In the genomic region with DNA sequence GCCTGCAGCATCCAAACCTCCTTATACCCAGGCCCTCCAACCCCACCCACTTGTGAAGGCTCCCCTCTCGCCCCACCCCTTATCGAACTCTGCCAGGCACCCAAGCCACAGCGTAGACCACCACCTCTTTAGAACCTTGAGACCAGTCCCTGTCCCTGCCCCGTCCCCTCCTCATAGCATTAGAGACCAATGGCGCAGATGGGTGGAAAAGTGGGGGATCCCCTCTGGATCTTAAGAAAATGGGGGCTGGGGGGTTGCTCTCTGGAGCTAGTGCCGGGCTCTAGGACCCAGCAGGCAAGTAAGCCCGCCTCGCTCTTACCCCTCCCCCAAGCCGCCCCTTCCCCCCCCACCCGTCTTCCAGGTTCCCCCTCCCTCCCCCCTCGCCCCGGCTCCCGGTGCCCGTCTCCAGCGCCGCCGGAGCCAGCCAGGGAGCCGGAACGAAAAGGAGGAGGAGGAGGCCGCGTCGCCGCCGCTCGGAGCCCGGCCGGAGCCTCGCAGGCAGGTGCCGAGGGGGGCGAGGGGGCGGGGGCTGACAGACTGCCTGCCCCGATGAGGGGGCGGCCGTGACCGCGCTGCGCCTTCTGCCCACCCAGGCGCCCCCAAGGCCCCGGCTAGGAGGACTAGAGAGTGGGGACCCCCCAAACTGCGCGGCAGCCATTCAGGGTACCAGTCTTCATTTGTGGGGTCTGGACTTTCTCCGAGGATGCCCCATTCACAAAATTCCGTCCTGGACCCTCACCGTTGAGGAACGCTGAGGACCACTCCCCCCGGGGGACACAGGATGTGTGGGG, we compare ENCODE assay signal across 8 cellular contexts. TPM values are rescaled to one million over a fixed set of nuclear protein-coding genes. Genes with fewer than 3 reads are reported as not detected.
DNase-seq lines count a peak whose midpoint lies in the region; ATAC-seq and TF ChIP-seq lines count a peak whose summit lies in the region.

Gene SPRED3 (plus strand): TSS at position 388 of the 791 bp plus-strand sequence. CDS start 1,606 bp downstream, outside the sequence.

- no peaks in the 10 kb centered on the region for H4K20me1 ChIP-seq in OCI-LY1 (ENCODE audit: insufficient read depth, low read length)

- H2AFZ ChIP-seq in ACC112 (ENCODE audit: low read length, unreplicated experiment) (peak within 1 kb of the TSS; percentile 68), OCI-LY1 (ENCODE audit: low read length) (no peak within 1 kb of the TSS)

- WGBS in liver = 3% methylated on average over 46 of the region's 46 CpGs

- TF ChIP-seq CTCF in OCI-LY1 (IDR thresholded peaks at IDR 0.05; ENCODE audit: low read length) = no peak
- TF ChIP-seq CTCF in liver (IDR thresholded peaks at IDR 0.05; ENCODE audit: low read depth, low read length, missing input control) = no peak
- no peak for TF ChIP-seq CTCF in tibial artery (IDR thresholded peaks at IDR 0.05)

- H3K9me2 ChIP-seq in OCI-LY1 (ENCODE audit: low read depth, low read length) = no peaks in the 10 kb centered on the region

- H3K9me3 ChIP-seq in OCI-LY1 (ENCODE audit: low read length) = no peaks in the 10 kb centered on the region
- no peaks in the 10 kb centered on the region for H3K9me3 ChIP-seq in liver (ENCODE audit: control insufficient read depth in 4 of 4, low read length in 3 of 4)
- H3K9me3 ChIP-seq in tibial artery = no peaks in the 10 kb centered on the region

- peak within 1 kb of the TSS; percentile 88 for H3K4me3 ChIP-seq in ACC112 (ENCODE audit: low read depth, low read length)
- H3K4me3 ChIP-seq in OCI-LY1 (ENCODE audit: low read depth, low read length, poor library complexity, severe bottlenecking) = peak within 1 kb of the TSS; percentile 54
- H3K4me3 ChIP-seq in liver (ENCODE audit: low read depth in 1 of 3, low read length in 3 of 3) = peak within 1 kb of the TSS in 2 of 3 donors; percentile 4 to 40
- H3K4me3 ChIP-seq in tibial artery = peak within 1 kb of the TSS; percentile 54 to 73

- H3K27ac ChIP-seq in ACC112 (ENCODE audit: low read depth, low read length) = peak within 1 kb of the TSS; percentile 86
- no peak within 1 kb of the TSS for H3K27ac ChIP-seq in OCI-LY1 (ENCODE audit: low read depth, low read length, poor library complexity, severe bottlenecking)
- no peak within 1 kb of the TSS for H3K27ac ChIP-seq in liver (ENCODE audit: low read depth in 1 of 2, low read length in 2 of 2)
- H3K27ac ChIP-seq in tibial artery = peak within 1 kb of the TSS; percentile 84 to 86

- TF ChIP-seq RAD21 in liver (IDR thresholded peaks at IDR 0.05) = no peak

- no peaks in the 10 kb centered on the region for H3F3A ChIP-seq in OCI-LY1 (ENCODE audit: insufficient read depth, low read length)

- no peaks in the 10 kb centered on the region for H3K27me3 ChIP-seq in ACC112 (ENCODE audit: insufficient read depth, low read length)
- no peaks in the 10 kb centered on the region for H3K27me3 ChIP-seq in OCI-LY1 (ENCODE audit: insufficient read depth, low read length)
- H3K27me3 ChIP-seq in liver (ENCODE audit: control insufficient read depth in 4 of 4, insufficient read depth in 4 of 4, low read length in 3 of 4) = no peaks in the 10 kb centered on the region
- H3K27me3 ChIP-seq in tibial artery = no peaks in the 10 kb centered on the region

- no peak within 1 kb of the TSS for H3K9ac ChIP-seq in OCI-LY1 (ENCODE audit: low read length)
- H3K9ac ChIP-seq in liver (ENCODE audit: low read depth in 1 of 2, low read length in 2 of 2) = no peak within 1 kb of the TSS

- H3K36me3 ChIP-seq in ACC112 (ENCODE audit: insufficient read depth, low read length) (0 out of 2 replicates have a peak, but pooled peaks cover under 1% of the 10 kb centered on the region), OCI-LY1 (ENCODE audit: insufficient read depth, low read length) (peaks cover 9% of the 10 kb centered on the region), liver (ENCODE audit: control insufficient read depth in 4 of 4, insufficient read depth in 3 of 4, low read depth in 1 of 4, low read length in 3 of 4) (peaks cover 0 to 7% (median 2%) of the 10 kb centered on the region in 4 donors), tibial artery (peaks cover 7 to 28% (median 10%) of the 10 kb centered on the region in 3 donors)

- intact Hi-C loops in tibial artery (cut with DNase I; ENCODE audit: low total_unique reads) = loop anchor here (2.0 to 5.0 kb wide), 2 partner anchors 14 to 141 kb away; partner anchors contain the start of gene FAM98C

- peak; percentile 18 for DNase-seq in dedifferentiated amniotic fluid mesenchymal stem cell (ENCODE audit: extremely low spot score)
- peak in 1 of 2 donors; percentile 76 for DNase-seq in tibial artery
- DNase-seq in activated effector memory CD4-positive, alpha-beta T cell treated with anti-CD3 and anti-CD28 coated beads, Interleukin-2, amount 50 U/mL, for 16 hours = no peak

- H3K79me2 ChIP-seq in ACC112 (ENCODE audit: control insufficient read depth, insufficient read depth, low read length, unreplicated experiment) = peaks cover 11% of the 10 kb centered on the region
- H3K79me2 ChIP-seq in OCI-LY1 (ENCODE audit: insufficient read depth, low read length) = no peaks in the 10 kb centered on the region

- peak; percentile 40 for ATAC-seq in GM19023 (IDR thresholded peaks at IDR 0.05; ENCODE audit: unreplicated experiment)
- no peak for ATAC-seq in HG03521 (IDR thresholded peaks at IDR 0.05; ENCODE audit: unreplicated experiment)

- peak within 1 kb of the TSS; percentile 75 for H3K4me2 ChIP-seq in OCI-LY1 (ENCODE audit: low read length)

- H3K4me1 ChIP-seq in ACC112 (ENCODE audit: control insufficient read depth, insufficient read depth, low read length, unreplicated experiment) (peaks cover 23% of the 10 kb centered on the region), OCI-LY1 (ENCODE audit: insufficient read depth, low read length, severe bottlenecking) (peaks cover 22% of the 10 kb centered on the region), liver (ENCODE audit: control insufficient read depth in 4 of 4, insufficient read depth in 4 of 4, low read length in 3 of 4) (peaks cover 7 to 23% (median 16%) of the 10 kb centered on the region in 4 donors), tibial artery (peaks cover 5 to 45% (median 34%) of the 10 kb centered on the region in 4 donors)

TF ChIP-seq in liver, 16 proteins besides CTCF, POLR2A, EP300 and RAD21 (continues in another document):
- TF ChIP-seq SP1 (IDR thresholded peaks at IDR 0.05) (no peak), GABPA (IDR thresholded peaks at IDR 0.05 in 1 of 2, conservative IDR thresholded peaks at IDR 0.05 in 1 of 2) (no peak), ATF3 (IDR thresholded peaks at IDR 0.05) (no peak), HNF4G (IDR thresholded peaks at IDR 0.05) (no peak), JUND (IDR thresholded peaks at IDR 0.05) (no peak), NR2F2 (IDR thresholded peaks at IDR 0.05) (no peak), FOXA2 (IDR thresholded peaks at IDR 0.05) (no peak), HNF4A (conservative IDR thresholded peaks at IDR 0.05) (no peak), FOXA1 (IDR thresholded peaks at IDR 0.05) (no peak), YY1 (IDR thresholded peaks at IDR 0.05) (no peak), ZBTB33 (IDR thresholded peaks at IDR 0.05) (no peak), EGR1 (IDR thresholded peaks at IDR 0.05; ENCODE audit: low read depth in 2 of 2) (no peak), TAF1 (conservative IDR thresholded peaks at IDR 0.05) (no peak), MAX (IDR thresholded peaks at IDR 0.05) (no peak), RXRA (IDR thresholded peaks at IDR 0.05) (no peak)

RNA-seq across cellular contexts. Expression of gene SPRED3, which starts in this region (rescaled TPM):
- under 1 TPM in 1 of 2 donors, not detected in 1; under 0.01 TPM for total RNA-seq in liver
- under 1 TPM in 1 of 2 donors, not detected in 1; 0.09 TPM for polyA plus RNA-seq in liver

Comparison
In these comparisons a context has a peak if more than half of its experiments do, and no peak if none do; other contexts are left out.
1. H3K27ac ChIP-seq: peak in ACC112 (single experiment) and tibial artery (2 of 2); none in OCI-LY1 (single experiment) and liver (0 of 2).
2. H3K4me3 ChIP-seq: peak in every context shown above with its lines; median percentile 88 in ACC112; 64 in tibial artery; 54 in OCI-LY1; 22 in liver.